In the genomic region with DNA sequence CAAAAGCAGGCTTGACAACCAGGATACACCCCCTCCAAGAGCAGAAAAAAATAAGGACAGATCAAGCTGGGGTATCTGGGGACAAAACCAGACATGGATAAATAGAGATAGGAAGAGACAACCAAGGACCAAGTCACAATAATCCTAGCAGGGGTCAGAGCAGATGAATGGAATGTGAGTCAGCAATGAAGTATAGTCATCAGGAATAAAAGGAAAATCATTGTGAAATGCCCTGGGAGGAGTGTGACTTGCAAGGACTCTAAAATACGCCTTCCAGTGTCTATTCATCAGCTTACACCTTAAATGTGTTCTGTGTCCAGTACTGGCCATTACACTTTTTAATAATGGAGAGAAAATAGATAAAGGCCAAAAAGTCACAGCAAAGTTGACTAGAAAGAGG, we compare ENCODE assay signal across 31 cellular contexts.
DNase-seq lines count a peak whose midpoint lies in the region; ATAC-seq, FAIRE-seq and TF ChIP-seq lines count a peak whose summit lies in the region.
"Had no signal": no experiment of that assay in that cellular context is flagged by ENCODE, and none has a peak within 500 bp of the region (broad histone marks: within the 10 kb centered on the region; RNA-seq: fewer than 3 reads in every experiment).

No MANE protein-coding gene starts in this region.

- intact Hi-C loops in left cardiac atrium (cut with DNase I): no loop called here
- intact Hi-C loops in gastrocnemius medialis (cut with DNase I; ENCODE audit: low total_unique reads): no loop called here

- no peaks in the 10 kb centered on the region for H3K9me3 ChIP-seq in gastrocnemius medialis
- H3K9me3 ChIP-seq: BLaER1, Caco-2, mucosa of descending colon, ovary, Peyer's patch, right atrium auricular region, spleen had no signal

- no peak for FAIRE-seq in bronchial epithelial cell (lab: Jason Lieb, UNC)

- in situ Hi-C loops in gastrocnemius medialis (cut with MboI; ENCODE audit: low sequenced_read_pairs in 4 of 4): no loop called here

- DNase-seq in EL (peak; percentile 36), M059J (ENCODE audit: low read depth) (peak; percentile 60), bronchial epithelial cell (ENCODE audit: low read depth) (peak; percentile 44), non-pigmented ciliary epithelial cell (ENCODE audit: low read depth) (peak; percentile 6), left cardiac atrium (no peak), coronary artery (ENCODE audit: low spot score) (no peak), gastrocnemius medialis (no peak)
- DNase-seq: activated CD4-positive, alpha-beta memory T cell treated with anti-CD3 and anti-CD28 coated beads, Interleukin-2, amount 10 ng/mL, durations not matched to agents 7 days and 5 days; aorta; Caco-2; central memory CD4-positive, alpha-beta T cell; endodermal cell; HFFc6; islet precursor cell; mucosa of descending colon; NCI-H1092 treated with DMSO at 0.1 percent for 48 hours; NCI-H187 treated with DMSO at 0.1 percent for 48 hours; NCI-H2171 treated with DMSO at 0.1 percent for 48 hours; NCI-H526 treated with DMSO at 0.1 percent for 48 hours; ovary; Peyer's patch; spleen; stimulated activated CD4-positive, alpha-beta T cell treated with anti-CD3 and anti-CD28 coated beads, Interleukin-2, amount 100 ng/mL, for 48 hours; T-helper 1 cell; trophoblast cell had no signal

- H3K36me3 ChIP-seq in bronchial epithelial cell (ENCODE audit: control insufficient read depth, insufficient read depth, low read length) (no peaks in the 10 kb centered on the region), gastrocnemius medialis (no peaks in the 10 kb centered on the region)
- H3K36me3 ChIP-seq: BLaER1, ovary, Peyer's patch, right atrium auricular region, spleen had no signal

- ATAC-seq in left cardiac atrium (no peak), GM21423 (IDR thresholded peaks at IDR 0.05; ENCODE audit: unreplicated experiment) (no peak), gastrocnemius medialis (no peak)
- ATAC-seq: activated CD4-positive, CD25-positive, alpha-beta regulatory T cell treated with anti-CD3 and anti-CD28 coated beads, Interleukin-2, amount 50 U/mL, for 24 hours; GM23338; mucosa of descending colon; natural killer cell treated with Interleukin-12 subunit alpha and Interleukin-12 subunit beta and Interleukin-15 and Interleukin-18, amount 100 ng/mL, for 72 hours had no signal

- H3K27me3 ChIP-seq in bronchial epithelial cell (ENCODE audit: control insufficient read depth, insufficient read depth, low read length) (no peaks in the 10 kb centered on the region), gastrocnemius medialis (no peaks in the 10 kb centered on the region)
- H3K27me3 ChIP-seq: BLaER1, ovary, Peyer's patch, right atrium auricular region, spleen had no signal

- H3K27ac ChIP-seq in coronary artery: no peak overlapping the region
- H3K27ac ChIP-seq in gastrocnemius medialis: no peak overlapping the region
- H3K27ac ChIP-seq: BLaER1, ovary, Peyer's patch, right atrium auricular region, spleen had no signal

- TF ChIP-seq CTCF in bronchial epithelial cell (IDR thresholded peaks at IDR 0.05; ENCODE audit: insufficient read depth, low read length, severe bottlenecking) (no peak), coronary artery (IDR thresholded peaks at IDR 0.05) (no peak), gastrocnemius medialis (IDR thresholded peaks at IDR 0.05 in 4 of 5, conservative IDR thresholded peaks at IDR 0.05 in 1 of 5) (no peak)

- no peak for TF ChIP-seq POLR2A in gastrocnemius medialis (IDR thresholded peaks at IDR 0.05)

- H3K4me1 ChIP-seq in gastrocnemius medialis: no peaks in the 10 kb centered on the region
- H3K4me1 ChIP-seq: Caco-2, Peyer's patch, right atrium auricular region, spleen had no signal

- H3K4me3 ChIP-seq in bronchial epithelial cell (ENCODE audit: low read depth, low read length) (no peak overlapping the region), coronary artery (no peak overlapping the region), gastrocnemius medialis (no peak overlapping the region)
- H3K4me3 ChIP-seq: BLaER1, GM23338, mucosa of descending colon, ovary, Peyer's patch, right atrium auricular region, spleen had no signal

Comparison
In these comparisons a context has a peak if more than half of its experiments do, and no peak if none do; other contexts are left out.
1. DNase-seq: peak in EL (single experiment), M059J (single experiment), bronchial epithelial cell (single experiment) and non-pigmented ciliary epithelial cell (single experiment); none in left cardiac atrium (single experiment), coronary artery (single experiment) and gastrocnemius medialis (0 of 2).